ENCODE assay signal across 18 cellular contexts in genomic region chr17:77178050-77178449, GRCh38.
"Had no signal": no experiment of that assay in that cellular context is flagged by ENCODE, and none has a peak within 500 bp of the region (broad histone marks: within the 10 kb centered on the region; RNA-seq: fewer than 3 reads in every experiment).

No MANE protein-coding gene starts in this region.

- H3K4me3 Mint-ChIP-seq: activated CD4-positive, alpha-beta memory T cell treated with anti-CD3 and anti-CD28 coated beads for 36 hours; activated CD4-positive, alpha-beta T cell treated with anti-CD3 and anti-CD28 coated beads for 36 hours; activated naive CD4-positive, alpha-beta T cell treated with anti-CD3 and anti-CD28 coated beads, Interleukin-2, amount 50 U/mL, for 24 hours; activated T-cell treated with anti-CD3 and anti-CD28 coated beads, Interleukin-2, amount 50 U/mL, for 4 hours; dendritic cell treated with granulocyte-macrophage colony-stimulating factor and Interleukin-4, amounts not matched to agents 40 ng/mL and 50 ng/mL, for 4 days; effector memory CD8-positive, alpha-beta T cell had no signal

- H3K27ac Mint-ChIP-seq: activated CD4-positive, alpha-beta memory T cell treated with anti-CD3 and anti-CD28 coated beads for 36 hours; activated CD4-positive, alpha-beta T cell treated with anti-CD3 and anti-CD28 coated beads for 36 hours; activated naive CD4-positive, alpha-beta T cell treated with anti-CD3 and anti-CD28 coated beads, Interleukin-2, amount 50 U/mL, for 24 hours; dendritic cell treated with granulocyte-macrophage colony-stimulating factor and Interleukin-4, amounts not matched to agents 40 ng/mL and 50 ng/mL, for 4 days; effector memory CD8-positive, alpha-beta T cell had no signal

- DNase-seq: activated CD4-positive, alpha-beta memory T cell treated with anti-CD3 and anti-CD28 coated beads for 36 hours; activated CD4-positive, alpha-beta T cell treated with anti-CD3 and anti-CD28 coated beads for 36 hours; activated effector memory CD4-positive, alpha-beta T cell treated with anti-CD3 and anti-CD28 coated beads, Interleukin-2, amount 50 U/mL, for 16 hours; activated T-cell treated with anti-CD3 and anti-CD28 coated beads, Interleukin-2, amount 50 U/mL, for 4 hours; amniotic stem cell; effector memory CD8-positive, alpha-beta T cell; foreskin keratinocyte; mammary epithelial cell; naive B cell; small intestine; stimulated activated CD4-positive, alpha-beta T cell treated with anti-CD3 and anti-CD28 coated beads, Interleukin-4, amount 100 ng/mL, for 4 hours; stimulated activated CD8-positive, alpha-beta memory T cell treated with anti-CD3 and anti-CD28 coated beads, Interleukin-4, amount 100 ng/mL, for 48 hours; stimulated activated naive CD4-positive, alpha-beta T cell treated with Interleukin-2 at 50 U/mL for 16 hours; upper lobe of right lung had no signal

- H3K9me3 Mint-ChIP-seq: activated naive CD4-positive, alpha-beta T cell treated with anti-CD3 and anti-CD28 coated beads, Interleukin-2, amount 50 U/mL, for 24 hours had no signal

- ATAC-seq: activated CD4-positive, alpha-beta T cell treated with anti-CD3 and anti-CD28 coated beads for 36 hours; activated T-cell treated with anti-CD3 and anti-CD28 coated beads, Interleukin-2, amount 50 U/mL, for 4 hours; effector memory CD8-positive, alpha-beta T cell; foreskin keratinocyte; upper lobe of right lung had no signal

- H3K27me3 Mint-ChIP-seq: activated CD4-positive, alpha-beta memory T cell treated with anti-CD3 and anti-CD28 coated beads for 36 hours; activated CD4-positive, alpha-beta T cell treated with anti-CD3 and anti-CD28 coated beads for 36 hours; activated naive CD4-positive, alpha-beta T cell treated with anti-CD3 and anti-CD28 coated beads, Interleukin-2, amount 50 U/mL, for 24 hours; dendritic cell treated with granulocyte-macrophage colony-stimulating factor and Interleukin-4, amounts not matched to agents 40 ng/mL and 50 ng/mL, for 4 days; effector memory CD8-positive, alpha-beta T cell; naive B cell had no signal

- H3K4me3 ChIP-seq: upper lobe of right lung had no signal

- H3K4me1 ChIP-seq: foreskin keratinocyte had no signal

- H3K27me3 ChIP-seq: foreskin keratinocyte, neutrophil, upper lobe of right lung had no signal

- H3K27ac ChIP-seq: foreskin keratinocyte, parathyroid adenoma, upper lobe of right lung had no signal
